ENCODE assay signal across 2 cellular contexts in the genomic region with DNA sequence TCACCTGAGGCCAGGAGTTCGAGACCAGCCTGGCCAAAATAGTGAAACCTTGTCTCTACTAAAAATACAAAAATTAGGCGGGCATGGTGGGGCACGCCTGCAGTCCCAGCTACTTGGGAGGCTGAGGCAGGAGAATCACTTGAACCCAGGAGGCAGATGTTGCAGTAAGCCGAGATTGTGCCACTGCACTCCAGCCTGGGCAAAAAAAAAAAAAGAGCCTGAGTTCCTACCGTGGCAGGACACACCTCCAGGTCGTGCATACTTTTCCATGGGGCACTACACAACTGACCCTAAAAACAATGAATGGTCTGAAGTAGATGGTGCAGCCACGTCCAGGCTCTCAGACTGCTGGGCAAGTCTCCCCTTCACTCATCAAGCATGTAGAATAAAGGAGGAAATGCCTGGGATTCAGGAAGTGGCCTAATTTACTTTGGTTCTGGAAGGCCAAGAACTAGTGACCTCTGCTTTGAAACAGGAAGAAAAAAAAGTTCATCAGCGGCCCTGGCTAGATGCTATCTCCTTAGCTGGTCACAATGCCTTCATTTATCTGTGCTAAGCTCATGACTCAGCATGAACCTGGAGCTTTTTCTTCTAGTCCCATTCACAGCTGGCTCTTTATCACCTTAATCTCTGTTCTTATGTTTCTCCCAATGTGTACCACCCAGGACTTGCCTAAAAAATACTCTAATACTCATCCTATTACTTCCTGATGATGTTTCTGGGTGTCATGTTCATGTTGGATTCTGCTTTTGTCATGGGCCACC.
TF ChIP-seq lines count a peak whose summit lies in the region.

No MANE protein-coding gene starts in this region.

TF ChIP-seq in K562, 482 proteins besides CTCF, POLR2A, EP300 and RAD21 (continued from another document and continues in another):
- TF ChIP-seq, protein P1, sequence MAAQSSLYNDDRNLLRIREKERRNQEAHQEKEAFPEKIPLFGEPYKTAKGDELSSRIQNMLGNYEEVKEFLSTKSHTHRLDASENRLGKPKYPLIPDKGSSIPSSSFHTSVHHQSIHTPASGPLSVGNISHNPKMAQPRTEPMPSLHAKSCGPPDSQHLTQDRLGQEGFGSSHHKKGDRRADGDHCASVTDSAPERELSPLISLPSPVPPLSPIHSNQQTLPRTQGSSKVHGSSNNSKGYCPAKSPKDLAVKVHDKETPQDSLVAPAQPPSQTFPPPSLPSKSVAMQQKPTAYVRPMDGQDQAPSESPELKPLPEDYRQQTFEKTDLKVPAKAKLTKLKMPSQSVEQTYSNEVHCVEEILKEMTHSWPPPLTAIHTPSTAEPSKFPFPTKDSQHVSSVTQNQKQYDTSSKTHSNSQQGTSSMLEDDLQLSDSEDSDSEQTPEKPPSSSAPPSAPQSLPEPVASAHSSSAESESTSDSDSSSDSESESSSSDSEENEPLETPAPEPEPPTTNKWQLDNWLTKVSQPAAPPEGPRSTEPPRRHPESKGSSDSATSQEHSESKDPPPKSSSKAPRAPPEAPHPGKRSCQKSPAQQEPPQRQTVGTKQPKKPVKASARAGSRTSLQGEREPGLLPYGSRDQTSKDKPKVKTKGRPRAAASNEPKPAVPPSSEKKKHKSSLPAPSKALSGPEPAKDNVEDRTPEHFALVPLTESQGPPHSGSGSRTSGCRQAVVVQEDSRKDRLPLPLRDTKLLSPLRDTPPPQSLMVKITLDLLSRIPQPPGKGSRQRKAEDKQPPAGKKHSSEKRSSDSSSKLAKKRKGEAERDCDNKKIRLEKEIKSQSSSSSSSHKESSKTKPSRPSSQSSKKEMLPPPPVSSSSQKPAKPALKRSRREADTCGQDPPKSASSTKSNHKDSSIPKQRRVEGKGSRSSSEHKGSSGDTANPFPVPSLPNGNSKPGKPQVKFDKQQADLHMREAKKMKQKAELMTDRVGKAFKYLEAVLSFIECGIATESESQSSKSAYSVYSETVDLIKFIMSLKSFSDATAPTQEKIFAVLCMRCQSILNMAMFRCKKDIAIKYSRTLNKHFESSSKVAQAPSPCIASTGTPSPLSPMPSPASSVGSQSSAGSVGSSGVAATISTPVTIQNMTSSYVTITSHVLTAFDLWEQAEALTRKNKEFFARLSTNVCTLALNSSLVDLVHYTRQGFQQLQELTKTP (IDR thresholded peaks at IDR 0.05; ENCODE audit: low read depth in 1 of 2, partially characterized antibody in 2 of 2), result no peak
- no peak for TF ChIP-seq CBX3 (IDR thresholded peaks at IDR 0.05; ENCODE audit: borderline replicate concordance in 1 of 2, low read length in 2 of 2)
- TF ChIP-seq CREBBP (IDR thresholded peaks at IDR 0.05; ENCODE audit: low read depth, low read length), result no peak
- no peak for TF ChIP-seq RFX5 (IDR thresholded peaks at IDR 0.05; ENCODE audit: low read depth, low read length)
- peak; percentile 97 for TF ChIP-seq SOX6 (IDR thresholded peaks at IDR 0.05)
- TF ChIP-seq FUS (optimal IDR thresholded peaks at IDR 0.05; ENCODE audit: low read depth, low read length), result no peak
- no peak for TF ChIP-seq ARID3B (CRISPR knock-in tag; IDR thresholded peaks at IDR 0.05; ENCODE audit: borderline replicate concordance)
- no peak for TF ChIP-seq ZNF696 (CRISPR knock-in tag; conservative IDR thresholded peaks at IDR 0.05)
- no peak for TF ChIP-seq ZC3H8 (IDR thresholded peaks at IDR 0.05)
- TF ChIP-seq JUN (IDR thresholded peaks at IDR 0.05; ENCODE audit: borderline replicate concordance, low read depth, low read length), result no peak
- TF ChIP-seq JUN (CRISPR knock-in tag; IDR thresholded peaks at IDR 0.05; ENCODE audit: borderline replicate concordance), result no peak
- TF ChIP-seq, protein P2, sequence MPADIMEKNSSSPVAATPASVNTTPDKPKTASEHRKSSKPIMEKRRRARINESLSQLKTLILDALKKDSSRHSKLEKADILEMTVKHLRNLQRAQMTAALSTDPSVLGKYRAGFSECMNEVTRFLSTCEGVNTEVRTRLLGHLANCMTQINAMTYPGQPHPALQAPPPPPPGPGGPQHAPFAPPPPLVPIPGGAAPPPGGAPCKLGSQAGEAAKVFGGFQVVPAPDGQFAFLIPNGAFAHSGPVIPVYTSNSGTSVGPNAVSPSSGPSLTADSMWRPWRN (IDR thresholded peaks at IDR 0.05; ENCODE audit: low read depth), result 0 out of 2 replicates have a peak, but pooled peaks have one; percentile 35
- no peak for TF ChIP-seq ZBTB12 (CRISPR knock-in tag; IDR thresholded peaks at IDR 0.05)
- TF ChIP-seq CREM (IDR thresholded peaks at IDR 0.05; ENCODE audit: low read depth), result no peak
- TF ChIP-seq ZNF707 (CRISPR knock-in tag; conservative IDR thresholded peaks at IDR 0.05), result no peak
- TF ChIP-seq ZNF639 (CRISPR knock-in tag; conservative IDR thresholded peaks at IDR 0.05 in 1 of 2, IDR thresholded peaks at IDR 0.05 in 1 of 2), result peak in 1 of 2 experiments; percentile 65; a peak in 1 of 4 replicates
- no peak for TF ChIP-seq HCFC1 (IDR thresholded peaks at IDR 0.05; ENCODE audit: low read depth, low read length)

TF ChIP-seq in HepG2, 621 proteins besides CTCF, POLR2A, EP300 and RAD21 (continued from another document and continues in another):
- TF ChIP-seq ZNF138 (CRISPR knock-in tag; IDR thresholded peaks at IDR 0.05; ENCODE audit: low read depth) (no peak), EHMT2 (IDR thresholded peaks at IDR 0.05; ENCODE audit: borderline replicate concordance, low read depth, low read length) (peak; percentile 94), ZNF296 (CRISPR knock-in tag; conservative IDR thresholded peaks at IDR 0.05) (no peak), GABPA (IDR thresholded peaks at IDR 0.05; ENCODE audit: low read depth, low read length) (no peak), GABPA (CRISPR knock-in tag; IDR thresholded peaks at IDR 0.05; ENCODE audit: low read depth) (peak; percentile 86), ATAD3A (CRISPR knock-in tag; IDR thresholded peaks at IDR 0.05) (no peak), KMT2A (CRISPR knock-in tag; IDR thresholded peaks at IDR 0.05) (no peak), TBL1XR1 (IDR thresholded peaks at IDR 0.05; ENCODE audit: borderline replicate concordance, low read length, partially characterized antibody) (no peak), ZNF749 (CRISPR knock-in tag; IDR thresholded peaks at IDR 0.05; ENCODE audit: borderline replicate concordance) (peak; percentile 89), HIVEP1 (CRISPR knock-in tag; IDR thresholded peaks at IDR 0.05) (no peak; the same call in 1 of the 2 replicates), IKZF1 (IDR thresholded peaks at IDR 0.05) (no peak), SALL1 (CRISPR knock-in tag; IDR thresholded peaks at IDR 0.05) (peak; percentile 60), ATF3 (CRISPR knock-in tag; IDR thresholded peaks at IDR 0.05) (no peak), POLR2AphosphoS5 (IDR thresholded peaks at IDR 0.05; ENCODE audit: low read depth, low read length) (no peak), BHLHE40 (IDR thresholded peaks at IDR 0.05; ENCODE audit: low read length) (no peak), GATAD1 (CRISPR knock-in tag; IDR thresholded peaks at IDR 0.05) (peak; percentile 60), TSC22D2 (CRISPR knock-in tag; IDR thresholded peaks at IDR 0.05; ENCODE audit: borderline replicate concordance) (peak; percentile 45; the same call in 1 of the 2 replicates), SP5 (CRISPR knock-in tag; IDR thresholded peaks at IDR 0.05; ENCODE audit: borderline replicate concordance, low read depth) (peak; percentile 74), SUZ12 (IDR thresholded peaks at IDR 0.05; ENCODE audit: low read depth, low read length) (no peak), ZNF546 (CRISPR knock-in tag; conservative IDR thresholded peaks at IDR 0.05) (no peak), KDM4B (CRISPR knock-in tag; IDR thresholded peaks at IDR 0.05) (0 out of 2 replicates have a peak, but pooled peaks have one; percentile 61), ZNF276 (CRISPR knock-in tag; IDR thresholded peaks at IDR 0.05; ENCODE audit: low read depth) (no peak), MLLT10 (CRISPR knock-in tag; IDR thresholded peaks at IDR 0.05) (no peak), NBN (conservative IDR thresholded peaks at IDR 0.05) (no peak)
- TF ChIP-seq, protein P3, sequence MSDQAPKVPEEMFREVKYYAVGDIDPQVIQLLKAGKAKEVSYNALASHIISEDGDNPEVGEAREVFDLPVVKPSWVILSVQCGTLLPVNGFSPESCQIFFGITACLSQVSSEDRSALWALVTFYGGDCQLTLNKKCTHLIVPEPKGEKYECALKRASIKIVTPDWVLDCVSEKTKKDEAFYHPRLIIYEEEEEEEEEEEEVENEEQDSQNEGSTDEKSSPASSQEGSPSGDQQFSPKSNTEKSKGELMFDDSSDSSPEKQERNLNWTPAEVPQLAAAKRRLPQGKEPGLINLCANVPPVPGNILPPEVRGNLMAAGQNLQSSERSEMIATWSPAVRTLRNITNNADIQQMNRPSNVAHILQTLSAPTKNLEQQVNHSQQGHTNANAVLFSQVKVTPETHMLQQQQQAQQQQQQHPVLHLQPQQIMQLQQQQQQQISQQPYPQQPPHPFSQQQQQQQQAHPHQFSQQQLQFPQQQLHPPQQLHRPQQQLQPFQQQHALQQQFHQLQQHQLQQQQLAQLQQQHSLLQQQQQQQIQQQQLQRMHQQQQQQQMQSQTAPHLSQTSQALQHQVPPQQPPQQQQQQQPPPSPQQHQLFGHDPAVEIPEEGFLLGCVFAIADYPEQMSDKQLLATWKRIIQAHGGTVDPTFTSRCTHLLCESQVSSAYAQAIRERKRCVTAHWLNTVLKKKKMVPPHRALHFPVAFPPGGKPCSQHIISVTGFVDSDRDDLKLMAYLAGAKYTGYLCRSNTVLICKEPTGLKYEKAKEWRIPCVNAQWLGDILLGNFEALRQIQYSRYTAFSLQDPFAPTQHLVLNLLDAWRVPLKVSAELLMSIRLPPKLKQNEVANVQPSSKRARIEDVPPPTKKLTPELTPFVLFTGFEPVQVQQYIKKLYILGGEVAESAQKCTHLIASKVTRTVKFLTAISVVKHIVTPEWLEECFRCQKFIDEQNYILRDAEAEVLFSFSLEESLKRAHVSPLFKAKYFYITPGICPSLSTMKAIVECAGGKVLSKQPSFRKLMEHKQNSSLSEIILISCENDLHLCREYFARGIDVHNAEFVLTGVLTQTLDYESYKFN (CRISPR knock-in tag; conservative IDR thresholded peaks at IDR 0.05), result peak; percentile 94
- TF ChIP-seq, protein P4, sequence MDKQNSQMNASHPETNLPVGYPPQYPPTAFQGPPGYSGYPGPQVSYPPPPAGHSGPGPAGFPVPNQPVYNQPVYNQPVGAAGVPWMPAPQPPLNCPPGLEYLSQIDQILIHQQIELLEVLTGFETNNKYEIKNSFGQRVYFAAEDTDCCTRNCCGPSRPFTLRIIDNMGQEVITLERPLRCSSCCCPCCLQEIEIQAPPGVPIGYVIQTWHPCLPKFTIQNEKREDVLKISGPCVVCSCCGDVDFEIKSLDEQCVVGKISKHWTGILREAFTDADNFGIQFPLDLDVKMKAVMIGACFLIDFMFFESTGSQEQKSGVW (CRISPR knock-in tag; IDR thresholded peaks at IDR 0.05; ENCODE audit: borderline replicate concordance), result no peak
- TF ChIP-seq, protein P5, sequence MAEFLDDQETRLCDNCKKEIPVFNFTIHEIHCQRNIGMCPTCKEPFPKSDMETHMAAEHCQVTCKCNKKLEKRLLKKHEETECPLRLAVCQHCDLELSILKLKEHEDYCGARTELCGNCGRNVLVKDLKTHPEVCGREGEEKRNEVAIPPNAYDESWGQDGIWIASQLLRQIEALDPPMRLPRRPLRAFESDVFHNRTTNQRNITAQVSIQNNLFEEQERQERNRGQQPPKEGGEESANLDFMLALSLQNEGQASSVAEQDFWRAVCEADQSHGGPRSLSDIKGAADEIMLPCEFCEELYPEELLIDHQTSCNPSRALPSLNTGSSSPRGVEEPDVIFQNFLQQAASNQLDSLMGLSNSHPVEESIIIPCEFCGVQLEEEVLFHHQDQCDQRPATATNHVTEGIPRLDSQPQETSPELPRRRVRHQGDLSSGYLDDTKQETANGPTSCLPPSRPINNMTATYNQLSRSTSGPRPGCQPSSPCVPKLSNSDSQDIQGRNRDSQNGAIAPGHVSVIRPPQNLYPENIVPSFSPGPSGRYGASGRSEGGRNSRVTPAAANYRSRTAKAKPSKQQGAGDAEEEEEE (CRISPR knock-in tag; IDR thresholded peaks at IDR 0.05; ENCODE audit: borderline replicate concordance), result peak; percentile 57; the same call in 1 of the 2 replicates
- TF ChIP-seq, protein P6, sequence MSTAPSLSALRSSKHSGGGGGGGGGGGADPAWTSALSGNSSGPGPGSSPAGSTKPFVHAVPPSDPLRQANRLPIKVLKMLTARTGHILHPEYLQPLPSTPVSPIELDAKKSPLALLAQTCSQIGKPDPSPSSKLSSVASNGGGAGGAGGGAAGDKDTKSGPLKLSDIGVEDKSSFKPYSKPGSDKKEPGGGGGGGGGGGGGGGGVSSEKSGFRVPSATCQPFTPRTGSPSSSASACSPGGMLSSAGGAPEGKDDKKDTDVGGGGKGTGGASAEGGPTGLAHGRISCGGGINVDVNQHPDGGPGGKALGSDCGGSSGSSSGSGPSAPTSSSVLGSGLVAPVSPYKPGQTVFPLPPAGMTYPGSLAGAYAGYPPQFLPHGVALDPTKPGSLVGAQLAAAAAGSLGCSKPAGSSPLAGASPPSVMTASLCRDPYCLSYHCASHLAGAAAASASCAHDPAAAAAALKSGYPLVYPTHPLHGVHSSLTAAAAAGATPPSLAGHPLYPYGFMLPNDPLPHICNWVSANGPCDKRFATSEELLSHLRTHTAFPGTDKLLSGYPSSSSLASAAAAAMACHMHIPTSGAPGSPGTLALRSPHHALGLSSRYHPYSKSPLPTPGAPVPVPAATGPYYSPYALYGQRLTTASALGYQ (CRISPR knock-in tag; IDR thresholded peaks at IDR 0.05), result peak; percentile 55
- TF ChIP-seq, protein P7, sequence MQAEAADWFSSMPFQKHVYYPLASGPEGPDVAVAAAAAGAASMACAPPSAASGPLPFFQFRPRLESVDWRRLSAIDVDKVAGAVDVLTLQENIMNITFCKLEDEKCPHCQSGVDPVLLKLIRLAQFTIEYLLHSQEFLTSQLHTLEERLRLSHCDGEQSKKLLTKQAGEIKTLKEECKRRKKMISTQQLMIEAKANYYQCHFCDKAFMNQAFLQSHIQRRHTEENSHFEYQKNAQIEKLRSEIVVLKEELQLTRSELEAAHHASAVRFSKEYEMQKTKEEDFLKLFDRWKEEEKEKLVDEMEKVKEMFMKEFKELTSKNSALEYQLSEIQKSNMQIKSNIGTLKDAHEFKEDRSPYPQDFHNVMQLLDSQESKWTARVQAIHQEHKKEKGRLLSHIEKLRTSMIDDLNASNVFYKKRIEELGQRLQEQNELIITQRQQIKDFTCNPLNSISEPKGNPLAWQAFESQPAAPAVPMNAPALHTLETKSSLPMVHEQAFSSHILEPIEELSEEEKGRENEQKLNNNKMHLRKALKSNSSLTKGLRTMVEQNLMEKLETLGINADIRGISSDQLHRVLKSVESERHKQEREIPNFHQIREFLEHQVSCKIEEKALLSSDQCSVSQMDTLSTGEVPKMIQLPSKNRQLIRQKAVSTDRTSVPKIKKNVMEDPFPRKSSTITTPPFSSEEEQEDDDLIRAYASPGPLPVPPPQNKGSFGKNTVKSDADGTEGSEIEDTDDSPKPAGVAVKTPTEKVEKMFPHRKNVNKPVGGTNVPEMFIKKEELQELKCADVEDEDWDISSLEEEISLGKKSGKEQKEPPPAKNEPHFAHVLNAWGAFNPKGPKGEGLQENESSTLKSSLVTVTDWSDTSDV (CRISPR knock-in tag; IDR thresholded peaks at IDR 0.05), result no peak
